2 cellular contexts compared by ENCODE assay signal in the genomic region with DNA sequence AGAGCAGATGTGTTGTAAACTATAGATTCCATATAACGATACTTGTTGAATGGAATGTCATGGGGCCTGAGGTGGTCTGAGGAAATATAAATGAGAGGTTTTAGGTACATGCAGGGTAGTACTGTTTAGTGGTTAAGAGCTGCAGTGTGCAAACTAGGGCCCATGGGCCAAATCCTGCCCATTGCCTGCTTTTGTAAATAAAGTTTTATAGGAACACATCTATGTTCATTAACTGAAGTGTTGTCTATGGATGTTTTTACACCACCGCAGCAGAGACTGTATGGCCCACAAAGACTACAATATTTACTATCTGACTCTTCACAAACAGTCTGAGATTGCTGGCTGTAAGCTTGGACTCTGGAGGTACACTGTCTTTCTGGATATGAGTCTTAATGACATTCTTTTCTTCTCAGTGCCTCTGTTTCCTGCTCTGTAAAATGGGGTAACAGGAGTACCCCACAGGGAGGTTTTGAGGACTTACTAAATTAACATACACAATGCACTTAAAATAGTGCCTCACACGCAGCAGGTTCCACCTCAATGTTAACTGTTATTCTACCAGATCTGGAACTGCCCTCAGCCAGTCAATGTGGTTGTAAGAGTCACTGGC.
TF ChIP-seq lines count a peak whose summit lies in the region.

No MANE protein-coding gene starts in this region.

TF ChIP-seq in HepG2, 621 proteins besides CTCF, POLR2A, EP300 and RAD21 (continues in another document):
- TF ChIP-seq, protein P1, sequence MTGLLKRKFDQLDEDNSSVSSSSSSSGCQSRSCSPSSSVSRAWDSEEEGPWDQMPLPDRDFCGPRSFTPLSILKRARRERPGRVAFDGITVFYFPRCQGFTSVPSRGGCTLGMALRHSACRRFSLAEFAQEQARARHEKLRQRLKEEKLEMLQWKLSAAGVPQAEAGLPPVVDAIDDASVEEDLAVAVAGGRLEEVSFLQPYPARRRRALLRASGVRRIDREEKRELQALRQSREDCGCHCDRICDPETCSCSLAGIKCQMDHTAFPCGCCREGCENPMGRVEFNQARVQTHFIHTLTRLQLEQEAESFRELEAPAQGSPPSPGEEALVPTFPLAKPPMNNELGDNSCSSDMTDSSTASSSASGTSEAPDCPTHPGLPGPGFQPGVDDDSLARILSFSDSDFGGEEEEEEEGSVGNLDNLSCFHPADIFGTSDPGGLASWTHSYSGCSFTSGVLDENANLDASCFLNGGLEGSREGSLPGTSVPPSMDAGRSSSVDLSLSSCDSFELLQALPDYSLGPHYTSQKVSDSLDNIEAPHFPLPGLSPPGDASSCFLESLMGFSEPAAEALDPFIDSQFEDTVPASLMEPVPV (CRISPR knock-in tag; IDR thresholded peaks at IDR 0.05) = no peak
- peak; percentile 43; the same call in 1 of the 2 replicates for TF ChIP-seq ZMYM3 (CRISPR knock-in tag; IDR thresholded peaks at IDR 0.05)
- peak; percentile 19; the same call in 1 of the 2 replicates for TF ChIP-seq FOXC1 (CRISPR knock-in tag; IDR thresholded peaks at IDR 0.05; ENCODE audit: borderline replicate concordance)
- TF ChIP-seq ZFY (CRISPR knock-in tag; IDR thresholded peaks at IDR 0.05) = no peak
- no peak for TF ChIP-seq ZNF766 (CRISPR knock-in tag; IDR thresholded peaks at IDR 0.05; ENCODE audit: borderline replicate concordance)
- no peak for TF ChIP-seq TRIM24 (CRISPR knock-in tag; IDR thresholded peaks at IDR 0.05)
- TF ChIP-seq, protein P2, sequence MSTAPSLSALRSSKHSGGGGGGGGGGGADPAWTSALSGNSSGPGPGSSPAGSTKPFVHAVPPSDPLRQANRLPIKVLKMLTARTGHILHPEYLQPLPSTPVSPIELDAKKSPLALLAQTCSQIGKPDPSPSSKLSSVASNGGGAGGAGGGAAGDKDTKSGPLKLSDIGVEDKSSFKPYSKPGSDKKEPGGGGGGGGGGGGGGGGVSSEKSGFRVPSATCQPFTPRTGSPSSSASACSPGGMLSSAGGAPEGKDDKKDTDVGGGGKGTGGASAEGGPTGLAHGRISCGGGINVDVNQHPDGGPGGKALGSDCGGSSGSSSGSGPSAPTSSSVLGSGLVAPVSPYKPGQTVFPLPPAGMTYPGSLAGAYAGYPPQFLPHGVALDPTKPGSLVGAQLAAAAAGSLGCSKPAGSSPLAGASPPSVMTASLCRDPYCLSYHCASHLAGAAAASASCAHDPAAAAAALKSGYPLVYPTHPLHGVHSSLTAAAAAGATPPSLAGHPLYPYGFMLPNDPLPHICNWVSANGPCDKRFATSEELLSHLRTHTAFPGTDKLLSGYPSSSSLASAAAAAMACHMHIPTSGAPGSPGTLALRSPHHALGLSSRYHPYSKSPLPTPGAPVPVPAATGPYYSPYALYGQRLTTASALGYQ (CRISPR knock-in tag; IDR thresholded peaks at IDR 0.05) = 0 out of 2 replicates have a peak, but pooled peaks have one; percentile 17
- TF ChIP-seq, protein P3, sequence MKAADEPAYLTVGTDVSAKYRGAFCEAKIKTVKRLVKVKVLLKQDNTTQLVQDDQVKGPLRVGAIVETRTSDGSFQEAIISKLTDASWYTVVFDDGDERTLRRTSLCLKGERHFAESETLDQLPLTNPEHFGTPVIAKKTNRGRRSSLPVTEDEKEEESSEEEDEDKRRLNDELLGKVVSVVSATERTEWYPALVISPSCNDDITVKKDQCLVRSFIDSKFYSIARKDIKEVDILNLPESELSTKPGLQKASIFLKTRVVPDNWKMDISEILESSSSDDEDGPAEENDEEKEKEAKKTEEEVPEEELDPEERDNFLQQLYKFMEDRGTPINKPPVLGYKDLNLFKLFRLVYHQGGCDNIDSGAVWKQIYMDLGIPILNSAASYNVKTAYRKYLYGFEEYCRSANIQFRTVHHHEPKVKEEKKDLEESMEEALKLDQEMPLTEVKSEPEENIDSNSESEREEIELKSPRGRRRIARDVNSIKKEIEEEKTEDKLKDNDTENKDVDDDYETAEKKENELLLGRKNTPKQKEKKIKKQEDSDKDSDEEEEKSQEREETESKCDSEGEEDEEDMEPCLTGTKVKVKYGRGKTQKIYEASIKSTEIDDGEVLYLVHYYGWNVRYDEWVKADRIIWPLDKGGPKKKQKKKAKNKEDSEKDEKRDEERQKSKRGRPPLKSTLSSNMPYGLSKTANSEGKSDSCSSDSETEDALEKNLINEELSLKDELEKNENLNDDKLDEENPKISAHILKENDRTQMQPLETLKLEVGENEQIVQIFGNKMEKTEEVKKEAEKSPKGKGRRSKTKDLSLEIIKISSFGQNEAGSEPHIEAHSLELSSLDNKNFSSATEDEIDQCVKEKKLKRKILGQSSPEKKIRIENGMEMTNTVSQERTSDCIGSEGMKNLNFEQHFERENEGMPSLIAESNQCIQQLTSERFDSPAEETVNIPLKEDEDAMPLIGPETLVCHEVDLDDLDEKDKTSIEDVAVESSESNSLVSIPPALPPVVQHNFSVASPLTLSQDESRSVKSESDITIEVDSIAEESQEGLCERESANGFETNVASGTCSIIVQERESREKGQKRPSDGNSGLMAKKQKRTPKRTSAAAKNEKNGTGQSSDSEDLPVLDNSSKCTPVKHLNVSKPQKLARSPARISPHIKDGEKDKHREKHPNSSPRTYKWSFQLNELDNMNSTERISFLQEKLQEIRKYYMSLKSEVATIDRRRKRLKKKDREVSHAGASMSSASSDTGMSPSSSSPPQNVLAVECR (CRISPR knock-in tag; IDR thresholded peaks at IDR 0.05; ENCODE audit: borderline replicate concordance) = 0 out of 2 replicates have a peak, but pooled peaks have one; percentile 4

TF ChIP-seq in K562, 482 proteins besides CTCF, POLR2A, EP300 and RAD21:
- TF ChIP-seq, protein P4, sequence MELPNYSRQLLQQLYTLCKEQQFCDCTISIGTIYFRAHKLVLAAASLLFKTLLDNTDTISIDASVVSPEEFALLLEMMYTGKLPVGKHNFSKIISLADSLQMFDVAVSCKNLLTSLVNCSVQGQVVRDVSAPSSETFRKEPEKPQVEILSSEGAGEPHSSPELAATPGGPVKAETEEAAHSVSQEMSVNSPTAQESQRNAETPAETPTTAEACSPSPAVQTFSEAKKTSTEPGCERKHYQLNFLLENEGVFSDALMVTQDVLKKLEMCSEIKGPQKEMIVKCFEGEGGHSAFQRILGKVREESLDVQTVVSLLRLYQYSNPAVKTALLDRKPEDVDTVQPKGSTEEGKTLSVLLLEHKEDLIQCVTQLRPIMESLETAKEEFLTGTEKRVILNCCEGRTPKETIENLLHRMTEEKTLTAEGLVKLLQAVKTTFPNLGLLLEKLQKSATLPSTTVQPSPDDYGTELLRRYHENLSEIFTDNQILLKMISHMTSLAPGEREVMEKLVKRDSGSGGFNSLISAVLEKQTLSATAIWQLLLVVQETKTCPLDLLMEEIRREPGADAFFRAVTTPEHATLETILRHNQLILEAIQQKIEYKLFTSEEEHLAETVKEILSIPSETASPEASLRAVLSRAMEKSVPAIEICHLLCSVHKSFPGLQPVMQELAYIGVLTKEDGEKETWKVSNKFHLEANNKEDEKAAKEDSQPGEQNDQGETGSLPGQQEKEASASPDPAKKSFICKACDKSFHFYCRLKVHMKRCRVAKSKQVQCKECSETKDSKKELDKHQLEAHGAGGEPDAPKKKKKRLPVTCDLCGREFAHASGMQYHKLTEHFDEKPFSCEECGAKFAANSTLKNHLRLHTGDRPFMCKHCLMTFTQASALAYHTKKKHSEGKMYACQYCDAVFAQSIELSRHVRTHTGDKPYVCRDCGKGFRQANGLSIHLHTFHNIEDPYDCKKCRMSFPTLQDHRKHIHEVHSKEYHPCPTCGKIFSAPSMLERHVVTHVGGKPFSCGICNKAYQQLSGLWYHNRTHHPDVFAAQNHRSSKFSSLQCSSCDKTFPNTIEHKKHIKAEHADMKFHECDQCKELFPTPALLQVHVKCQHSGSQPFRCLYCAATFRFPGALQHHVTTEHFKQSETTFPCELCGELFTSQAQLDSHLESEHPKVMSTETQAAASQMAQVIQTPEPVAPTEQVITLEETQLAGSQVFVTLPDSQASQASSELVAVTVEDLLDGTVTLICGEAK (IDR thresholded peaks at IDR 0.05) = peak; percentile 84
- TF ChIP-seq, protein P4 (CRISPR knock-in tag; IDR thresholded peaks at IDR 0.05) = peak; percentile 76
- TF ChIP-seq EWSR1 (IDR thresholded peaks at IDR 0.05; ENCODE audit: borderline replicate concordance, low read depth, partially characterized antibody) = no peak
